Comparison of ENCODE assay signal across 1 cellular context in the genomic region with DNA sequence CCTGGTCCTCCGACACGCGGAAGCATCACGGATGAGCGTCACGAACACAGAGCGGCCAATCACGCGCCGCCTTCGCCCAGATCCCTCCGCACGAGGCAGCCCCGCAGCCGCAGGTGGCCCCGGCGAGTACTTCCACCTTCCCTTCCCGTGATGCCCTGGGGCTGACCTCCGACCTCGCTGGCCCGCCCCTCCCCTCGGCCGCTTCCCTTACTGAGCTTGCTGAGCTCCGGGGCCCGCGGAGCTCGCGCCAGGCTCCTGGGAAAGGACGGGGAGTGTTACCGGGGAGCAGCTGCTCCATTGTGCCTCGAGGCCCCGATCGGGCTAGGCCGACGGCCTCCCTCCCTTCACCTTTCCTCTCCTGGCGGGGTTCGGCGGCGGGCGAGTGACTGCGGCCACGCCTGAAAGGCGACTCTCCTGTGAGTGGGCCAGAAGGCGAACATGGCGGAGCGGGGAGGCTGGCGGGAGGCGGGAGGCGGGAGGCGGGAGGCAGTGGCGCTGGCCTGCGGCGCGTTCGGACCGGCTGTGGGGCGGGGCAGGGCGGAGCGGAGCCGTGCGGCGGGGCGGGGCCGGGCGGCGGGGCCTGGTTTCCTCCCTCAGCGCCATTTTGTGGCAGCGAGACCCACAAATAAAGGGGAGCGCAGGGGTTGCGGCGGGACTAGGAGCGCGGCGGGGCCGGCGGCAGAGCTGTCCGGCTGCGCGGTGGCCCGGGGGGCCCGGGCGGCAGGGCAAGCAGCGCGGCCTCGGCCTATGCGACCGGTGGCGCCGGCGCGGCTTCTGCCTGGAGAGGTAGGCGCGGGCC.
A peak's percentile ranks its signal among the peaks of the same experiment; 100 is the strongest.
TF ChIP-seq lines count a peak whose summit lies in the region.

A gene (plus strand): TSS at position 589 of the 799 bp plus-strand sequence. CDS start 8,760 bp downstream, outside the sequence.

TF ChIP-seq in HepG2, 621 proteins besides CTCF, POLR2A, EP300 and RAD21 (continued from another document):
- TF ChIP-seq, protein P1, sequence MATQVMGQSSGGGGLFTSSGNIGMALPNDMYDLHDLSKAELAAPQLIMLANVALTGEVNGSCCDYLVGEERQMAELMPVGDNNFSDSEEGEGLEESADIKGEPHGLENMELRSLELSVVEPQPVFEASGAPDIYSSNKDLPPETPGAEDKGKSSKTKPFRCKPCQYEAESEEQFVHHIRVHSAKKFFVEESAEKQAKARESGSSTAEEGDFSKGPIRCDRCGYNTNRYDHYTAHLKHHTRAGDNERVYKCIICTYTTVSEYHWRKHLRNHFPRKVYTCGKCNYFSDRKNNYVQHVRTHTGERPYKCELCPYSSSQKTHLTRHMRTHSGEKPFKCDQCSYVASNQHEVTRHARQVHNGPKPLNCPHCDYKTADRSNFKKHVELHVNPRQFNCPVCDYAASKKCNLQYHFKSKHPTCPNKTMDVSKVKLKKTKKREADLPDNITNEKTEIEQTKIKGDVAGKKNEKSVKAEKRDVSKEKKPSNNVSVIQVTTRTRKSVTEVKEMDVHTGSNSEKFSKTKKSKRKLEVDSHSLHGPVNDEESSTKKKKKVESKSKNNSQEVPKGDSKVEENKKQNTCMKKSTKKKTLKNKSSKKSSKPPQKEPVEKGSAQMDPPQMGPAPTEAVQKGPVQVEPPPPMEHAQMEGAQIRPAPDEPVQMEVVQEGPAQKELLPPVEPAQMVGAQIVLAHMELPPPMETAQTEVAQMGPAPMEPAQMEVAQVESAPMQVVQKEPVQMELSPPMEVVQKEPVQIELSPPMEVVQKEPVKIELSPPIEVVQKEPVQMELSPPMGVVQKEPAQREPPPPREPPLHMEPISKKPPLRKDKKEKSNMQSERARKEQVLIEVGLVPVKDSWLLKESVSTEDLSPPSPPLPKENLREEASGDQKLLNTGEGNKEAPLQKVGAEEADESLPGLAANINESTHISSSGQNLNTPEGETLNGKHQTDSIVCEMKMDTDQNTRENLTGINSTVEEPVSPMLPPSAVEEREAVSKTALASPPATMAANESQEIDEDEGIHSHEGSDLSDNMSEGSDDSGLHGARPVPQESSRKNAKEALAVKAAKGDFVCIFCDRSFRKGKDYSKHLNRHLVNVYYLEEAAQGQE (IDR thresholded peaks at IDR 0.05; ENCODE audit: borderline replicate concordance in 1 of 2, low read depth in 1 of 2, low read length in 2 of 2), result peak in 1 of 2 experiments; percentile 63; a peak in 1 of 4 replicates
- peak; percentile 91 for TF ChIP-seq YY1 (IDR thresholded peaks at IDR 0.05; ENCODE audit: insufficient read depth, insufficient replicate concordance, low read depth, low read length)
- TF ChIP-seq BRD4 (CRISPR knock-in tag; IDR thresholded peaks at IDR 0.05), result peak; percentile 100
- peak; percentile 96 for TF ChIP-seq ZNF205 (CRISPR knock-in tag; IDR thresholded peaks at IDR 0.05)
- TF ChIP-seq ZNF674 (CRISPR knock-in tag; IDR thresholded peaks at IDR 0.05; ENCODE audit: low read depth), result peak; percentile 90
- peak; percentile 99 for TF ChIP-seq ATF7-NPFF (CRISPR knock-in tag; IDR thresholded peaks at IDR 0.05; ENCODE audit: low read depth)
- peak; percentile 96 for TF ChIP-seq HOXA5 (CRISPR knock-in tag; IDR thresholded peaks at IDR 0.05)
- peak; percentile 97 for TF ChIP-seq ZNF569 (CRISPR knock-in tag; IDR thresholded peaks at IDR 0.05; ENCODE audit: borderline replicate concordance)
- TF ChIP-seq ZNF556 (CRISPR knock-in tag; IDR thresholded peaks at IDR 0.05; ENCODE audit: borderline replicate concordance), result peak; percentile 98
- TF ChIP-seq STAG1 (CRISPR knock-in tag; IDR thresholded peaks at IDR 0.05), result no peak; the same call in 1 of the 2 replicates
- peak; percentile 98 for TF ChIP-seq MXD4 (CRISPR knock-in tag; IDR thresholded peaks at IDR 0.05)
- TF ChIP-seq NCOA1 (CRISPR knock-in tag; IDR thresholded peaks at IDR 0.05), result no peak; the same call in 1 of the 2 replicates
- peak; percentile 94 for TF ChIP-seq SMAD1 (CRISPR knock-in tag; IDR thresholded peaks at IDR 0.05; ENCODE audit: borderline replicate concordance, low read depth)
- peak; percentile 95 for TF ChIP-seq ZNF138 (CRISPR knock-in tag; IDR thresholded peaks at IDR 0.05; ENCODE audit: low read depth)
